In the genomic region with DNA sequence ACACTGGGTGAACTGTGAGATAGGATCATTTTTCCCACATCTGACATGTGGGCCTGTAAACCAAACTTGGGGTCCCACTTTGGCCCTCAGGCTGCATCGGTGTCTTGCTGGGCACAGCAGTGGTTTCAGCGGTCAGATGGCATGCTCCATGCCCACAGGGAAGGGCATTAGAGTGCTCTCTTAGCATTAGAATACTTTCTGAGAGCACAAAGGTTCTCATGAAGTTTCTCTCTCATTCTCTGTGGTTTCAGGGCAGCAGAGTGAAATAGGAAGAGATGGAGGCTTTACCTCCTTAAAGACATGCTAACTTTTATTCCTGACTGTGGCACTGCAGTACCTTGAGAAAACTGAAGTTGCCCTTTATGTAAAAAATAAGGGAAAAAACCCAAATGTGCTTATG, we compare ENCODE assay signal across 27 cellular contexts. TPM values are rescaled to one million over a fixed set of nuclear protein-coding genes. Genes with fewer than 3 reads are reported as not detected.
A peak's percentile ranks its signal among the peaks of the same experiment; 100 is the strongest.
DNase-seq lines count a peak whose midpoint lies in the region; ATAC-seq lines count a peak whose summit lies in the region.
"Had no signal": no experiment of that assay in that cellular context is flagged by ENCODE, and none has a peak within 500 bp of the region (broad histone marks: within the 10 kb centered on the region; RNA-seq: fewer than 3 reads in every experiment).

No MANE protein-coding gene starts in this region.

- CTCF ChIA-PET in CD8-positive, alpha-beta memory T cell (lab: Charles Lee): no interaction called here

- no peaks in the 10 kb centered on the region for H3K36me3 Mint-ChIP-seq in activated T-helper 2 cell treated with anti-CD3 and anti-CD28 coated beads, Interferon-gamma antibody, Interleukin-2, Interleukin-4, amounts not matched to agents 10 μg/mL and 5 μg/mL and 100 μg/mL, durations not matched to agents 14 hours and 24 hours and 36 hours (ENCODE audit: low read depth)
- H3K36me3 Mint-ChIP-seq in CD8-positive, alpha-beta memory T cell: peaks cover 0 to 4% (median 0%) of the 10 kb centered on the region in 3 donors
- H3K36me3 Mint-ChIP-seq: CD4-positive, alpha-beta memory T cell had no signal

- ATAC-seq in GM18867 (IDR thresholded peaks at IDR 0.05; ENCODE audit: unreplicated experiment) (peak; percentile 69), GM21786 (IDR thresholded peaks at IDR 0.05; ENCODE audit: unreplicated experiment) (peak; percentile 58)
- ATAC-seq: A549 had no signal

- no peak overlapping the region for H3K27ac Mint-ChIP-seq in activated T-helper 2 cell treated with anti-CD3 and anti-CD28 coated beads, Interferon-gamma antibody, Interleukin-2, Interleukin-4, amounts not matched to agents 10 μg/mL and 5 μg/mL and 100 μg/mL, durations not matched to agents 14 hours and 24 hours and 36 hours
- peak overlapping the region in 1 of 8 donors; percentile 11 for H3K27ac Mint-ChIP-seq in CD8-positive, alpha-beta memory T cell
- H3K27ac Mint-ChIP-seq: CD4-positive, alpha-beta memory T cell; HFFc6; T-helper 2 cell treated with Interferon-gamma antibody and Interleukin-4, amounts not matched to agents 5 μg/mL and 100 μg/mL, for 36 hours had no signal

- peak; percentile 32 for DNase-seq in RPMI8226
- DNase-seq in activated T-helper 2 cell treated with anti-CD3 and anti-CD28 coated beads, Interferon-gamma antibody, Interleukin-2, Interleukin-4, amounts not matched to agents 10 μg/mL and 5 μg/mL and 100 μg/mL, durations not matched to agents 14 hours and 24 hours and 36 hours (ENCODE audit: low spot score): no peak
- no peak for DNase-seq in CD8-positive, alpha-beta memory T cell
- DNase-seq in activated gamma-delta T cell (lab: John Stamatoyannopoulos, UW): no peak
- no peak for DNase-seq in NCI-H1048 (lab: John Stamatoyannopoulos, UW)
- DNase-seq: C1 segment of cervical spinal cord; Caco-2; CD4-positive, alpha-beta memory T cell; DMS79; GF-D8; GOT3; HFFc6; NCI-H1105 treated with DMSO at 0.1 percent for 48 hours; NCI-H146; NCI-H2029; NCI-H446; NCI-H526; NCI-H82; SHP77; T-helper 1 cell had no signal

- intact Hi-C loops in activated T-helper 2 cell treated with anti-CD3 and anti-CD28 coated beads, Interferon-gamma antibody, Interleukin-2, Interleukin-4, amounts not matched to agents 10 μg/mL and 5 μg/mL and 100 μg/mL, durations not matched to agents 14 hours and 24 hours and 36 hours (cut with micrococcal nuclease): no loop called here

- no peak overlapping the region for H3K4me3 ChIP-seq in CD8-positive, alpha-beta memory T cell (ENCODE audit: low read length)
- H3K4me3 ChIP-seq: A549, HAP-1 had no signal

- no peak overlapping the region for H3K4me3 Mint-ChIP-seq in activated T-helper 2 cell treated with anti-CD3 and anti-CD28 coated beads, Interferon-gamma antibody, Interleukin-2, Interleukin-4, amounts not matched to agents 10 μg/mL and 5 μg/mL and 100 μg/mL, durations not matched to agents 14 hours and 24 hours and 36 hours (ENCODE audit: low read depth)
- H3K4me3 Mint-ChIP-seq in CD8-positive, alpha-beta memory T cell: no peak overlapping the region
- H3K4me3 Mint-ChIP-seq: CD4-positive, alpha-beta memory T cell; HFFc6; T-helper 2 cell treated with Interferon-gamma antibody and Interleukin-4, amounts not matched to agents 5 μg/mL and 100 μg/mL, for 36 hours had no signal

- POLR2A ChIA-PET in CD8-positive, alpha-beta memory T cell (lab: Charles Lee): no interaction called here

- no peaks in the 10 kb centered on the region for H3K9me3 ChIP-seq in CD8-positive, alpha-beta memory T cell (ENCODE audit: low read length)
- H3K9me3 ChIP-seq: A549, Caco-2, HAP-1 had no signal

- H3K4me1 Mint-ChIP-seq in activated T-helper 2 cell treated with anti-CD3 and anti-CD28 coated beads, Interferon-gamma antibody, Interleukin-2, Interleukin-4, amounts not matched to agents 10 μg/mL and 5 μg/mL and 100 μg/mL, durations not matched to agents 14 hours and 24 hours and 36 hours (ENCODE audit: low read depth): no peaks in the 10 kb centered on the region
- no peaks in the 10 kb centered on the region for H3K4me1 Mint-ChIP-seq in CD8-positive, alpha-beta memory T cell

- H3K27ac ChIP-seq in CD8-positive, alpha-beta memory T cell (ENCODE audit: low read depth, low read length): no peak overlapping the region
- H3K27ac ChIP-seq: A549, HL-60, RWPE1 had no signal

- no peaks in the 10 kb centered on the region for H3K27me3 Mint-ChIP-seq in activated T-helper 2 cell treated with anti-CD3 and anti-CD28 coated beads, Interferon-gamma antibody, Interleukin-2, Interleukin-4, amounts not matched to agents 10 μg/mL and 5 μg/mL and 100 μg/mL, durations not matched to agents 14 hours and 24 hours and 36 hours (ENCODE audit: low read depth)
- H3K27me3 Mint-ChIP-seq in CD8-positive, alpha-beta memory T cell: peaks cover 7 to 32% of the 10 kb centered on the region in 2 donors

- no peaks in the 10 kb centered on the region for H3K36me3 ChIP-seq in CD8-positive, alpha-beta memory T cell (ENCODE audit: insufficient read depth, low read length)
- H3K36me3 ChIP-seq: HAP-1 had no signal

- H3K9me3 Mint-ChIP-seq in activated T-helper 2 cell treated with anti-CD3 and anti-CD28 coated beads, Interferon-gamma antibody, Interleukin-2, Interleukin-4, amounts not matched to agents 10 μg/mL and 5 μg/mL and 100 μg/mL, durations not matched to agents 14 hours and 24 hours and 36 hours: peaks cover 3% of the 10 kb centered on the region
- H3K9me3 Mint-ChIP-seq in CD8-positive, alpha-beta memory T cell: no peaks in the 10 kb centered on the region
- H3K9me3 Mint-ChIP-seq: HFFc6; T-helper 2 cell treated with Interferon-gamma antibody and Interleukin-4, amounts not matched to agents 5 μg/mL and 100 μg/mL, for 36 hours had no signal

- peaks cover 7% of the 10 kb centered on the region for H3K27me3 ChIP-seq in CD8-positive, alpha-beta memory T cell (ENCODE audit: insufficient read depth, low read length, poor library complexity, severe bottlenecking)

- no peaks in the 10 kb centered on the region for H3K4me1 ChIP-seq in CD8-positive, alpha-beta memory T cell (ENCODE audit: insufficient read depth, low read length)
- H3K4me1 ChIP-seq: A549, HAP-1 had no signal

RNA-seq across cellular contexts. Expression of a gene that starts 36.6 kb away (rescaled TPM):
- not detected in 2 replicates for total RNA-seq in activated T-helper 2 cell treated with anti-CD3 and anti-CD28 coated beads, Interferon-gamma antibody, Interleukin-2, Interleukin-4, amounts not matched to agents 10 μg/mL and 5 μg/mL and 100 μg/mL, durations not matched to agents 14 hours and 24 hours and 36 hours
- under 1 TPM; 0.04 to 0.11 TPM for total RNA-seq in CD8-positive, alpha-beta memory T cell
- 0.32 TPM for polyA plus RNA-seq in CD8-positive, alpha-beta memory T cell
- total RNA-seq: CD4-positive, alpha-beta memory T cell had no signal
- polyA plus RNA-seq: CD4-positive, alpha-beta memory T cell had no signal
